13 cellular contexts compared by ENCODE assay signal in genomic region chr5:64766105-64766504, GRCh38. TPM values are rescaled to one million over a fixed set of nuclear protein-coding genes. Genes with fewer than 3 reads are reported as not detected.
DNase-seq lines count a peak whose midpoint lies in the region; ATAC-seq, FAIRE-seq and TF ChIP-seq lines count a peak whose summit lies in the region.
"Had no signal": no experiment of that assay in that cellular context is flagged by ENCODE, and none has a peak within 500 bp of the region (broad histone marks: within the 10 kb centered on the region; RNA-seq: fewer than 3 reads in every experiment).

No MANE protein-coding gene starts in this region.

- POLR2A ChIA-PET in naive thymus-derived CD4-positive, alpha-beta T cell (lab: Charles Lee), result no interaction called here

- peaks cover 21 to 37% of the 10 kb centered on the region in 2 donors for H3K4me1 ChIP-seq in naive thymus-derived CD4-positive, alpha-beta T cell (ENCODE audit: control insufficient read depth in 2 of 2, insufficient read depth in 2 of 2, low read length in 2 of 2)

- intact Hi-C loops in naive thymus-derived CD4-positive, alpha-beta T cell (cut with micrococcal nuclease), result loop anchor here in 1 of 2 donors (5.0 kb wide), 4 partner anchors 129 to 1376 kb away; partner anchors contain the start of genes ERBIN, NLN, SGTB and SREK1

- TF ChIP-seq CTCF in bronchial epithelial cell (IDR thresholded peaks at IDR 0.05; ENCODE audit: insufficient read depth, low read length, severe bottlenecking), result no peak

- H3K27me3 ChIP-seq in bronchial epithelial cell (ENCODE audit: control insufficient read depth, insufficient read depth, low read length), result no peaks in the 10 kb centered on the region
- no peaks in the 10 kb centered on the region for H3K27me3 ChIP-seq in naive thymus-derived CD4-positive, alpha-beta T cell (ENCODE audit: control insufficient read depth in 2 of 2, insufficient read depth in 2 of 2, low read length in 2 of 2)

- H3K4me3 ChIP-seq in bronchial epithelial cell (ENCODE audit: low read depth, low read length), result no peak overlapping the region
- no peak overlapping the region for H3K4me3 ChIP-seq in naive thymus-derived CD4-positive, alpha-beta T cell (ENCODE audit: low read length)

- DNase-seq in Daoy (ENCODE audit: low read depth) (peak; percentile 7), LoVo (ENCODE audit: low spot score) (peak; percentile 60), bronchial epithelial cell (ENCODE audit: low read depth) (peak; percentile 100), HT-29 (ENCODE audit: low spot score) (no peak), NCI-H146 (lab: John Stamatoyannopoulos, UW) (no peak), NCI-H187 (lab: John Stamatoyannopoulos, UW) (no peak), DMS153 treated with DMSO at 0.1 percent for 48 hours (lab: John Stamatoyannopoulos, UW; ENCODE audit: unreplicated experiment) (no peak)
- DNase-seq in naive thymus-derived CD4-positive, alpha-beta T cell, result no peak
- DNase-seq: amygdala; kidney; MV-4-11; stimulated activated naive B cell treated with anti-CD40 and anti-IgM and Interleukin-4, amounts not matched to agents 10 μg/mL and 1 μg/mL and 100 μg/mL, for 72 hours had no signal

- H3K9me3 Mint-ChIP-seq in naive thymus-derived CD4-positive, alpha-beta T cell, result no peaks in the 10 kb centered on the region
- H3K9me3 Mint-ChIP-seq: stimulated activated naive B cell treated with anti-CD40 and anti-IgM and Interleukin-4, amounts not matched to agents 10 μg/mL and 1 μg/mL and 100 μg/mL, for 72 hours had no signal

- no peak for FAIRE-seq in bronchial epithelial cell (lab: Jason Lieb, UNC)
- FAIRE-seq: endometrium, kidney had no signal

- H3K36me3 ChIP-seq in bronchial epithelial cell (ENCODE audit: control insufficient read depth, insufficient read depth, low read length), result peaks cover 5% of the 10 kb centered on the region
- peaks cover 0 to 11% (median 0%) of the 10 kb centered on the region in 3 experiments for H3K36me3 ChIP-seq in naive thymus-derived CD4-positive, alpha-beta T cell (ENCODE audit: control insufficient read depth in 2 of 3, insufficient read depth in 3 of 3, low read length in 3 of 3)

- no peaks in the 10 kb centered on the region for H3K27me3 Mint-ChIP-seq in naive thymus-derived CD4-positive, alpha-beta T cell
- H3K27me3 Mint-ChIP-seq: stimulated activated naive B cell treated with anti-CD40 and anti-IgM and Interleukin-4, amounts not matched to agents 10 μg/mL and 1 μg/mL and 100 μg/mL, for 72 hours had no signal

- CTCF ChIA-PET in naive thymus-derived CD4-positive, alpha-beta T cell (lab: Charles Lee), result interaction anchor here (0.6 kb wide), 1 partner anchor 47 kb away, joined by 3 read pairs; no protein-coding TSS in a partner anchor

- ATAC-seq in naive thymus-derived CD4-positive, alpha-beta T cell, result no peak
- ATAC-seq: stimulated activated naive B cell treated with anti-CD40 and anti-IgM and Interleukin-4, amounts not matched to agents 10 μg/mL and 1 μg/mL and 100 μg/mL, for 72 hours had no signal

- peak overlapping the region in 6 of 10 donors; percentile 2 to 75 (median 23) for H3K4me3 Mint-ChIP-seq in naive thymus-derived CD4-positive, alpha-beta T cell
- H3K4me3 Mint-ChIP-seq: stimulated activated naive B cell treated with anti-CD40 and anti-IgM and Interleukin-4, amounts not matched to agents 10 μg/mL and 1 μg/mL and 100 μg/mL, for 72 hours had no signal

- peaks cover 26 to 65% (median 61%) of the 10 kb centered on the region in 7 donors for H3K4me1 Mint-ChIP-seq in naive thymus-derived CD4-positive, alpha-beta T cell

- no peak overlapping the region for H3K27ac ChIP-seq in naive thymus-derived CD4-positive, alpha-beta T cell (ENCODE audit: low read depth, low read length)

- peak overlapping the region in 3 of 9 donors; percentile 16 to 83 (median 38) for H3K27ac Mint-ChIP-seq in naive thymus-derived CD4-positive, alpha-beta T cell
- H3K27ac Mint-ChIP-seq: stimulated activated naive B cell treated with anti-CD40 and anti-IgM and Interleukin-4, amounts not matched to agents 10 μg/mL and 1 μg/mL and 100 μg/mL, for 72 hours had no signal

- H3K36me3 Mint-ChIP-seq in naive thymus-derived CD4-positive, alpha-beta T cell, result peaks cover 4 to 11% (median 5%) of the 10 kb centered on the region in 5 donors

- H3K9me3 ChIP-seq in naive thymus-derived CD4-positive, alpha-beta T cell (ENCODE audit: control insufficient read depth in 2 of 3, low read length in 3 of 3), result no peaks in the 10 kb centered on the region

RNA-seq across cellular contexts. Expression of gene SREK1IP1, which starts 2.4 kb away (rescaled TPM):
- 6.2 and 34.5 TPM in 2 replicates for total RNA-seq in Daoy (2014; rRNA removed; shearing (Covaris generic))
- 21.9 and 26.5 TPM in 2 replicates for total RNA-seq in bronchial epithelial cell
- total RNA-seq in naive thymus-derived CD4-positive, alpha-beta T cell, result 10 to 100 TPM; 11.7 to 29.9 (median 21.7) TPM
- polyA plus RNA-seq in naive thymus-derived CD4-positive, alpha-beta T cell, result 10 to 100 TPM; 21.1 to 23.6 TPM
- total RNA-seq in HT-29 (2014; rRNA removed; shearing (Covaris generic)), result 3.1 and 5.3 TPM in 2 replicates

RNA-seq across cellular contexts. Expression of gene CWC27, which starts 2.6 kb away (rescaled TPM):
- total RNA-seq in Daoy (2014; rRNA removed; shearing (Covaris generic)), result 21.6 and 43.3 TPM in 2 replicates
- 24.7 and 29.8 TPM in 2 replicates for total RNA-seq in bronchial epithelial cell
- 10 to 100 TPM; 17.8 to 27.4 (median 21.0) TPM for total RNA-seq in naive thymus-derived CD4-positive, alpha-beta T cell
- polyA plus RNA-seq in naive thymus-derived CD4-positive, alpha-beta T cell, result 10 to 100 TPM; 28.4 to 41.8 TPM
- 9.6 and 10.8 TPM in 2 replicates for total RNA-seq in HT-29 (2014; rRNA removed; shearing (Covaris generic))

Comparison
In these comparisons a context has a peak if more than half of its experiments do, and no peak if none do; other contexts are left out.
1. DNase-seq: peak in Daoy (single experiment), LoVo (single experiment) and bronchial epithelial cell (single experiment); none in naive thymus-derived CD4-positive, alpha-beta T cell (0 of 9), HT-29 (single experiment), NCI-H146 (single experiment), NCI-H187 (0 of 2) and DMS153 treated with DMSO at 0.1 percent for 48 hours (single experiment).